ENCODE assay signal across 7 cellular contexts in the genomic region with DNA sequence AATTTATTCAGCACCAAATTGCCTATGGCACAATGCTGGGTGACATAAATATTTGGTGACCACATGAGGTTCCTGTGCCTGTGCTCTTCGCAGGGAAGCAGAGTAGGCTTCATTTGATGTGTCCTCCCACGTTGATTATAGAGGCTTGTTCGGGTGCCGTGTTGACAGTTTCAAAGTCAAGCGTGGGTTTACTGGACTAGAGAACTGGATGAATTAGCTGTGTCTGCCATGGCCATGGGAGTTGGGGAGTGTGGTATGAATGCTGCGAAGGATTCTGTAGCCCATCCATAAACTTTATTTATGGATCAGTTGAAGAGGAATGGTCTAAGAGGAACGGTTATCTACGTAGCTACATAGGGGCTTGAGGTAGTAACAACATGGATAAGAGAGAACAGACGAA.
"Had no signal": no experiment of that assay in that cellular context is flagged by ENCODE, and none has a peak within 500 bp of the region (broad histone marks: within the 10 kb centered on the region; RNA-seq: fewer than 3 reads in every experiment).

No MANE protein-coding gene starts in this region.

- H2AFZ ChIP-seq: GM23338 had no signal

- H3K27ac ChIP-seq: HL-60 had no signal

- DNase-seq: H9, HCEC 1CT, HFFc6 had no signal

- ATAC-seq: GM23338 had no signal

- FAIRE-seq: H1, H54 had no signal

- H3K4me2 ChIP-seq: GM23338 had no signal

- H3K4me3 ChIP-seq: GM23338 had no signal
